Comparison of ENCODE assay signal across 1 cellular context in the genomic region with DNA sequence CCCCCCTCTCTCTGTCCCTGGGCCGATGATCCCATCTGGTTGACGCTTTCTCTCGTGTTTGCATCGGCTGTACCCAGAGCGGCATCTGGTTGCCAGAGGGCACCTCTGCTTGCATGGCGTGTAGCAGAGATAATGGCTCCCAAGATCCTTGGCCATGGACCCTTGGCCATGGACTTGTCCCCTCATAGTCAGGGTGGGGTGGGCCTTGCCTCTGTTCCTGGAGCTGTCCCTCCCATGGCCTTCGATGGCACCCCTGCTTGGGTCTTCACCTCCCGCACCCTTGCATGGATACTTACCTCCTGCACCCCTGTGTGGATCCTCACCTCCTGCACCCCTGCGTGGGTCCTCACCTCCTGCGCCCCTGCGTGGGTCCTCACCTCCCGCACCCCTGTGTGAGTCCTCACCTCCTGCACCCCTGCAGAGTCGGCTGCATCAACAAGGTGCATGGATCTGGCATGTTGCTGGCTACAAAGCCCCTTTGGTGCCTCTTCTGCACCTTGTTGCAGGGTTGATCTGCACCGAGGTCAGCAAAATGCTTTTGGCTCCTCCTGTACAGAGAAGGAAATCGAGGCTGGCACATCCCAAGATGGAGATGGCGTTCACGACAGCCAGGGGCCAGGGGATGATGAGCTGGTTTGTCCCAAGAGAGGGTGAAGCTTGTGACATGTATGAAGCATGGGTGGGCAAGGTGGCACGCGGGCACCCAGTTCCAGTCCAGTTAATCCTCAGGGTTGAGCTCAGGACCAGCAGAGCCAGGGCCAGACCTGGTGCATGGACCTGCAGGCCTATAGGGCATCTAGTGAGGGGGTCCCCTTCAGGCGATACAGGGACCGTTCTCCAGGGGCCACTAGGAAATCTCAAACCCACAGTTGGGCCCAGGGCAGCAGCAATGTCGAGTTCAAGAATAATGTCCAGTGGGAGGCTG.
TF ChIP-seq lines count a peak whose summit lies in the region.

No MANE protein-coding gene starts in this region.

TF ChIP-seq in H1, 55 proteins besides CTCF, POLR2A, EP300 and RAD21:
- no peak for TF ChIP-seq BACH1 (IDR thresholded peaks at IDR 0.05; ENCODE audit: low read length)
- no peak for TF ChIP-seq SP1 (IDR thresholded peaks at IDR 0.05; ENCODE audit: low read depth, low read length)
- TF ChIP-seq SUZ12 (IDR thresholded peaks at IDR 0.05; ENCODE audit: low read length) = no peak
- TF ChIP-seq, protein P1, sequence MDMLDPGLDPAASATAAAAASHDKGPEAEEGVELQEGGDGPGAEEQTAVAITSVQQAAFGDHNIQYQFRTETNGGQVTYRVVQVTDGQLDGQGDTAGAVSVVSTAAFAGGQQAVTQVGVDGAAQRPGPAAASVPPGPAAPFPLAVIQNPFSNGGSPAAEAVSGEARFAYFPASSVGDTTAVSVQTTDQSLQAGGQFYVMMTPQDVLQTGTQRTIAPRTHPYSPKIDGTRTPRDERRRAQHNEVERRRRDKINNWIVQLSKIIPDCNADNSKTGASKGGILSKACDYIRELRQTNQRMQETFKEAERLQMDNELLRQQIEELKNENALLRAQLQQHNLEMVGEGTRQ (IDR thresholded peaks at IDR 0.05; ENCODE audit: low read length) = no peak
- no peak for TF ChIP-seq MAFK (IDR thresholded peaks at IDR 0.05; ENCODE audit: low read depth, low read length)
